Comparison of ENCODE assay signal across 21 cellular contexts in genomic region chr15:74514039-74514438, GRCh38.
"Had no signal": no experiment of that assay in that cellular context is flagged by ENCODE, and none has a peak within 500 bp of the region (broad histone marks: within the 10 kb centered on the region; RNA-seq: fewer than 3 reads in every experiment).

No MANE protein-coding gene starts in this region.

- DNase-seq: activated CD4-positive, alpha-beta memory T cell treated with anti-CD3 and anti-CD28 coated beads, Interleukin-2, amount 10 ng/mL, durations not matched to agents 7 days and 5 days; activated CD4-positive, alpha-beta T cell treated with anti-CD3 and anti-CD28 coated beads, Interleukin-2, amount 10 ng/mL, durations not matched to agents 24 days and 14 days; activated effector memory CD4-positive, alpha-beta T cell treated with anti-CD3 and anti-CD28 coated beads, Interleukin-2, amount 50 U/mL, for 16 hours; activated naive CD4-positive, alpha-beta T cell treated with anti-CD3 and anti-CD28 coated beads, Interleukin-2, amount 10 ng/mL, durations not matched to agents 7 days and 5 days; activated T-cell treated with anti-CD3 and anti-CD28 coated beads, Interleukin-2, amount 50 U/mL, for 72 hours; brain microvascular endothelial cell; central memory CD4-positive, alpha-beta T cell; endodermal cell; foreskin keratinocyte; lower lobe of right lung; mesendoderm; naive thymus-derived CD8-positive, alpha-beta T cell; ovary; stimulated activated CD4-positive, alpha-beta T cell treated with anti-CD3 and anti-CD28 coated beads, Interleukin-2, amount 100 ng/mL, for 48 hours; stimulated activated naive CD4-positive, alpha-beta T cell treated with Interleukin-2 at 50 U/mL for 16 hours had no signal

- ATAC-seq: activated T-cell treated with anti-CD3 and anti-CD28 coated beads, Interleukin-2, amount 50 U/mL, for 72 hours; foreskin keratinocyte; left lobe of liver; lower lobe of right lung; naive thymus-derived CD8-positive, alpha-beta T cell had no signal

- H3K27me3 Mint-ChIP-seq: activated CD4-positive, alpha-beta memory T cell treated with anti-CD3 and anti-CD28 coated beads, Interleukin-2, amount 10 ng/mL, durations not matched to agents 7 days and 5 days; activated CD4-positive, alpha-beta T cell treated with anti-CD3 and anti-CD28 coated beads, Interleukin-2, amount 10 ng/mL, durations not matched to agents 24 days and 14 days; activated naive CD4-positive, alpha-beta T cell treated with anti-CD3 and anti-CD28 coated beads, Interleukin-2, amount 10 ng/mL, durations not matched to agents 7 days and 5 days; naive thymus-derived CD8-positive, alpha-beta T cell had no signal

- H3K4me3 ChIP-seq: ascending aorta, lower lobe of right lung, ovary, prostate gland, suprapubic skin, tibial nerve had no signal

- H3K9me3 ChIP-seq: ascending aorta, lower lobe of right lung, neutrophil, ovary, prostate gland, suprapubic skin, tibial nerve had no signal

- H3K27ac Mint-ChIP-seq: activated CD4-positive, alpha-beta memory T cell treated with anti-CD3 and anti-CD28 coated beads, Interleukin-2, amount 10 ng/mL, durations not matched to agents 7 days and 5 days; activated CD4-positive, alpha-beta T cell treated with anti-CD3 and anti-CD28 coated beads, Interleukin-2, amount 10 ng/mL, durations not matched to agents 24 days and 14 days; activated naive CD4-positive, alpha-beta T cell treated with anti-CD3 and anti-CD28 coated beads, Interleukin-2, amount 10 ng/mL, durations not matched to agents 7 days and 5 days; activated T-cell treated with anti-CD3 and anti-CD28 coated beads, Interleukin-2, amount 50 U/mL, for 72 hours; endodermal cell had no signal

- H3K9me3 Mint-ChIP-seq: activated CD4-positive, alpha-beta memory T cell treated with anti-CD3 and anti-CD28 coated beads, Interleukin-2, amount 10 ng/mL, durations not matched to agents 7 days and 5 days; activated CD4-positive, alpha-beta T cell treated with anti-CD3 and anti-CD28 coated beads, Interleukin-2, amount 10 ng/mL, durations not matched to agents 24 days and 14 days; activated naive CD4-positive, alpha-beta T cell treated with anti-CD3 and anti-CD28 coated beads, Interleukin-2, amount 10 ng/mL, durations not matched to agents 7 days and 5 days; activated T-cell treated with anti-CD3 and anti-CD28 coated beads, Interleukin-2, amount 50 U/mL, for 72 hours; endodermal cell; naive thymus-derived CD8-positive, alpha-beta T cell had no signal

- H3K36me3 Mint-ChIP-seq: naive thymus-derived CD8-positive, alpha-beta T cell had no signal

- H3K4me3 Mint-ChIP-seq: activated CD4-positive, alpha-beta memory T cell treated with anti-CD3 and anti-CD28 coated beads, Interleukin-2, amount 10 ng/mL, durations not matched to agents 7 days and 5 days; activated CD4-positive, alpha-beta T cell treated with anti-CD3 and anti-CD28 coated beads, Interleukin-2, amount 10 ng/mL, durations not matched to agents 24 days and 14 days; activated naive CD4-positive, alpha-beta T cell treated with anti-CD3 and anti-CD28 coated beads, Interleukin-2, amount 10 ng/mL, durations not matched to agents 7 days and 5 days; activated T-cell treated with anti-CD3 and anti-CD28 coated beads, Interleukin-2, amount 50 U/mL, for 72 hours; endodermal cell; naive thymus-derived CD8-positive, alpha-beta T cell had no signal

- H3K4me1 Mint-ChIP-seq: endodermal cell had no signal
